In genomic region chr12:59023861-59024424, GRCh38 we compare ENCODE assay signal across 18 cellular contexts.
"Had no signal": no experiment of that assay in that cellular context is flagged by ENCODE, and none has a peak within 500 bp of the region (broad histone marks: within the 10 kb centered on the region; RNA-seq: fewer than 3 reads in every experiment).

No MANE protein-coding gene starts in this region.

- DNase-seq: activated CD4-positive, alpha-beta T cell treated with anti-CD3 and anti-CD28 coated beads for 36 hours; activated CD8-positive, alpha-beta T cell treated with anti-CD3 and anti-CD28 coated beads for 36 hours; activated effector memory CD4-positive, alpha-beta T cell treated with Interleukin-2 at 50 U/mL for 16 hours; activated naive CD4-positive, alpha-beta T cell treated with anti-CD3 and anti-CD28 coated beads, Interleukin-2, amount 50 U/mL, for 16 hours; activated T-cell treated with anti-CD3 and anti-CD28 coated beads, Interleukin-2, amount 50 U/mL, for 4 hours; adrenal gland; body of pancreas; central memory CD4-positive, alpha-beta T cell; cortex of kidney; effector CD8-positive, alpha-beta T cell; naive thymus-derived CD4-positive, alpha-beta T cell; psoas muscle; right lobe of liver; stimulated activated CD4-positive, alpha-beta T cell treated with anti-CD3 and anti-CD28 coated beads, Interleukin-1b, Interleukin-23, amount 100 ng/mL, for 48 hours; T-helper 17 cell; upper lobe of right lung had no signal

- H3K9me3 ChIP-seq: adrenal gland, body of pancreas, gastroesophageal sphincter, psoas muscle, right lobe of liver, thoracic aorta, upper lobe of right lung had no signal

- H3K27me3 ChIP-seq: adrenal gland, body of pancreas, gastroesophageal sphincter, right lobe of liver, upper lobe of right lung had no signal

- H3K36me3 ChIP-seq: adrenal gland, gastroesophageal sphincter, right lobe of liver, thoracic aorta, upper lobe of right lung had no signal

- H3K27ac ChIP-seq: adrenal gland, body of pancreas, gastroesophageal sphincter, psoas muscle, right lobe of liver, thoracic aorta, upper lobe of right lung had no signal

- H3K4me1 ChIP-seq: adrenal gland, gastroesophageal sphincter, psoas muscle, right lobe of liver, upper lobe of right lung had no signal

- ATAC-seq: activated CD4-positive, alpha-beta T cell treated with anti-CD3 and anti-CD28 coated beads for 36 hours; activated CD8-positive, alpha-beta T cell treated with anti-CD3 and anti-CD28 coated beads for 36 hours; activated T-cell treated with anti-CD3 and anti-CD28 coated beads, Interleukin-2, amount 50 U/mL, for 4 hours; body of pancreas; gastroesophageal sphincter; naive thymus-derived CD4-positive, alpha-beta T cell; psoas muscle; right lobe of liver; T-helper 17 cell; upper lobe of right lung had no signal

- H3K4me3 ChIP-seq: adrenal gland, body of pancreas, gastroesophageal sphincter, psoas muscle, right lobe of liver, thoracic aorta, upper lobe of right lung had no signal
